Comparison of ENCODE assay signal across 24 cellular contexts in the genomic region with DNA sequence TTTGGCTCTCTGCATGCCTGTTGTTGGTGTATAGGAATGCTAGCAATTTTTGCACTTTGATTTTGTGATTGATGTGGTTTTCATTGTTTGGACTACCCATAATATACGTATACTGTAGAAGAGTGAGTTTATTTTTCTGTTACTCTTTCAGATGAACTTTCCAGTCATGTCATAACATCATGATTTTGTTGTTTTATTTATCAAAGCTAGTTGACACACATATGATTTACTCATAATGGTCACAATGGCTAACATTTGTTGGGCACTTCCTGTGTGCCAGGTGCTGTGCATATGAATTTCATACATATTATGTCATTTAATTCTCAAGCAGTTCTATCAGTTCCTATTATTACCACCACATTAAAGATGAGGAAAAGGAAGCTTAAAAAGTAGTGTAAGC.
"Had no signal": no experiment of that assay in that cellular context is flagged by ENCODE, and none has a peak within 500 bp of the region (broad histone marks: within the 10 kb centered on the region; RNA-seq: fewer than 3 reads in every experiment).

No MANE protein-coding gene starts in this region.

- ATAC-seq: psoas muscle; right cardiac atrium; right lobe of liver; stimulated activated effector memory CD8-positive, alpha-beta T cell treated with anti-CD3 and anti-CD28 coated beads, Interleukin-12 subunit alpha, Interleukin-12 subunit beta, amount 100 ng/mL, for 72 hours; stimulated activated naive B cell treated with anti-CD40 and anti-IgM and Interleukin-4, amounts not matched to agents 10 μg/mL and 1 μg/mL and 100 μg/mL, for 72 hours had no signal

- DNase-seq: occipital lobe; ovary; posterior cingulate gyrus; psoas muscle; right cardiac atrium; right lobe of liver; sigmoid colon; small intestine; stimulated activated CD4-positive, alpha-beta T cell treated with anti-CD3 and anti-CD28 coated beads, Interleukin-15, amount 100 ng/mL, for 24 hours; stimulated activated CD4-positive, alpha-beta T cell treated with anti-CD3 and anti-CD28 coated beads, Interleukin-2, amount 100 ng/mL, for 24 hours; stimulated activated CD4-positive, alpha-beta T cell treated with anti-CD3 and anti-CD28 coated beads, Interleukin-2, amount 100 ng/mL, for 48 hours; stimulated activated CD4-positive, alpha-beta T cell treated with anti-CD3 and anti-CD28 coated beads, Interleukin-4, amount 100 ng/mL, for 24 hours; stimulated activated naive B cell treated with anti-CD40 and anti-IgM and Interleukin-4, amounts not matched to agents 10 μg/mL and 1 μg/mL and 100 μg/mL, for 72 hours; stimulated activated naive CD4-positive, alpha-beta T cell treated with Interleukin-2 at 50 U/mL for 16 hours; stomach; thyroid gland; trophoblast cell; upper lobe of left lung had no signal

- H3K27ac ChIP-seq: neural progenitor cell, ovary, parathyroid adenoma, psoas muscle, right lobe of liver, sigmoid colon, stomach, thoracic aorta, thyroid gland, tibial nerve, upper lobe of left lung, vagina had no signal
